ENCODE assay signal across 8 cellular contexts in the genomic region with DNA sequence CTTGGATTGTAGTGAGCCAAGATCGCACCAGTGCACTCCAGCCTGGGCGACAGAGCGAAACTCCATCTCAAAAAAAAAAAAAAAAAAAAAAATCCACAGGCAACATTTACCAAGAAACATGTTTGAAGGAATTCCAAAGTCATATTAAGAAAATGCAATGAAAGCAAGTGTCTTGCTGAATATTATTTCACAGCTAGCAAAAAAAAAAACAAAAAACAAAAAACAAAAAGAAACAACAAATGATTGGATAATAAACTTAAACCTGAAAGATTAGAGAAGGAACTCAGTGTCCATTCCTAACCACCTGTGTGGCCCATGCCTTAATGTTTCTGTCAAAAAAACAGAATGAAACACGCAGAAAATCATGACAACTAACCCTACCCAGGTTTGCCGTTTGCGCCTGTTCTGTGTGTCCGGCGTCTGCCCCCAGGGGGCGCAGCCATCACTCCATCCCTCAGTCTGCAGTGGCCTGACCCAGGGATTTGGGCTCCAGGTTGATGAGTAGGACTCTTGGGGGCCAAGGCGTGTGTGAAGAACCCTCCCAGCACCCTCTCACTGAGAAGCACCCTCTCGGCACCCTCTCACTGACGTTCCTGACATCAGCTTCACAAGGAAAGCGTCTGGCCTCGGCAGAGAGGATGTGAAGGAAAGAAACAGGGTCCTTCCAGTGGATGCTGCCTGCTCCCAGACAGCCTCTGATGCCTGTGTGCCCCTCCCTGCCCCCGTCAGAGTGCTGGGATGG. TPM values are rescaled to one million over a fixed set of nuclear protein-coding genes. Genes with fewer than 3 reads are reported as not detected.
DNase-seq lines count a peak whose midpoint lies in the region; ATAC-seq and TF ChIP-seq lines count a peak whose summit lies in the region.

No MANE protein-coding gene starts in this region.

- peak; percentile 77 for DNase-seq in GM06990 (ENCODE audit: extremely low read depth, insufficient read length)
- peak; percentile 72 for DNase-seq in T-helper 9 cell
- no peak for DNase-seq in astrocyte of the cerebellum (ENCODE audit: low read depth)
- DNase-seq in immature natural killer cell = peak; percentile 73 to 77 (median 75)
- DNase-seq in stimulated activated CD4-positive, alpha-beta T cell treated with anti-CD3 and anti-CD28 coated beads, Interleukin-4, amount 100 ng/mL, for 48 hours (ENCODE audit: low read depth in 2 of 2) = peak; percentile 66 to 78
- DNase-seq in amniotic stem cell (lab: John Stamatoyannopoulos, UW) = no peak

- H3K9me3 Mint-ChIP-seq in immature natural killer cell = no peaks in the 10 kb centered on the region

- peak overlapping the region; percentile 44 to 87 (median 76) for H3K27ac Mint-ChIP-seq in immature natural killer cell

- H3K4me1 Mint-ChIP-seq in immature natural killer cell = peaks cover 19 to 24% of the 10 kb centered on the region in 2 donors

- no peak for TF ChIP-seq EP300 in Ishikawa (IDR thresholded peaks at IDR 0.05; ENCODE audit: borderline replicate concordance)

- H3K27me3 ChIP-seq in GM06990 (replicated peaks; ENCODE audit: control insufficient read depth, insufficient read depth, low read length) = no peaks in the 10 kb centered on the region

- peak; percentile 72 for TF ChIP-seq RAD21 in Ishikawa (IDR thresholded peaks at IDR 0.05; ENCODE audit: low read depth)

- in situ Hi-C loops in astrocyte of the cerebellum (cut with HindIII; ENCODE audit: low sequenced_read_pairs) = no loop called here

- peaks cover 17% of the 10 kb centered on the region for H3K36me3 ChIP-seq in GM06990 (ENCODE audit: control insufficient read depth, insufficient read depth, low read length)

- H3K4me3 Mint-ChIP-seq in immature natural killer cell = no peak overlapping the region

- ATAC-seq in GM21576 (IDR thresholded peaks at IDR 0.05; ENCODE audit: unreplicated experiment) = no peak

- H3K4me3 ChIP-seq in GM06990 (replicated peaks; ENCODE audit: low read depth, low read length) = no peak overlapping the region
- H3K4me3 ChIP-seq in astrocyte of the cerebellum (ENCODE audit: low read depth, low read length) = no peak overlapping the region

- TF ChIP-seq CTCF in GM06990 (IDR thresholded peaks at IDR 0.05; ENCODE audit: insufficient read depth, low read length, poor library complexity, severe bottlenecking) = peak; percentile 97
- TF ChIP-seq CTCF in astrocyte of the cerebellum (IDR thresholded peaks at IDR 0.05; ENCODE audit: low read depth, low read length, missing control alignments) = peak; percentile 96

- peaks cover 10 to 18% (median 12%) of the 10 kb centered on the region in 3 donors for H3K27me3 Mint-ChIP-seq in immature natural killer cell (ENCODE audit: low read depth in 3 of 3)

- H3K36me3 Mint-ChIP-seq in immature natural killer cell = peaks cover 5 to 16% (median 10%) of the 10 kb centered on the region in 3 donors

TF ChIP-seq in Ishikawa, 13 proteins besides CTCF, POLR2A, EP300 and RAD21:
- no peak for TF ChIP-seq YY1 (IDR thresholded peaks at IDR 0.05; ENCODE audit: low read depth)
- TF ChIP-seq CREB1 (IDR thresholded peaks at IDR 0.05; ENCODE audit: low read depth) = no peak
- TF ChIP-seq TAF1 (IDR thresholded peaks at IDR 0.05; ENCODE audit: low read depth) = no peak
- no peak for TF ChIP-seq USF1 (IDR thresholded peaks at IDR 0.05)
- TF ChIP-seq, protein P1, sequence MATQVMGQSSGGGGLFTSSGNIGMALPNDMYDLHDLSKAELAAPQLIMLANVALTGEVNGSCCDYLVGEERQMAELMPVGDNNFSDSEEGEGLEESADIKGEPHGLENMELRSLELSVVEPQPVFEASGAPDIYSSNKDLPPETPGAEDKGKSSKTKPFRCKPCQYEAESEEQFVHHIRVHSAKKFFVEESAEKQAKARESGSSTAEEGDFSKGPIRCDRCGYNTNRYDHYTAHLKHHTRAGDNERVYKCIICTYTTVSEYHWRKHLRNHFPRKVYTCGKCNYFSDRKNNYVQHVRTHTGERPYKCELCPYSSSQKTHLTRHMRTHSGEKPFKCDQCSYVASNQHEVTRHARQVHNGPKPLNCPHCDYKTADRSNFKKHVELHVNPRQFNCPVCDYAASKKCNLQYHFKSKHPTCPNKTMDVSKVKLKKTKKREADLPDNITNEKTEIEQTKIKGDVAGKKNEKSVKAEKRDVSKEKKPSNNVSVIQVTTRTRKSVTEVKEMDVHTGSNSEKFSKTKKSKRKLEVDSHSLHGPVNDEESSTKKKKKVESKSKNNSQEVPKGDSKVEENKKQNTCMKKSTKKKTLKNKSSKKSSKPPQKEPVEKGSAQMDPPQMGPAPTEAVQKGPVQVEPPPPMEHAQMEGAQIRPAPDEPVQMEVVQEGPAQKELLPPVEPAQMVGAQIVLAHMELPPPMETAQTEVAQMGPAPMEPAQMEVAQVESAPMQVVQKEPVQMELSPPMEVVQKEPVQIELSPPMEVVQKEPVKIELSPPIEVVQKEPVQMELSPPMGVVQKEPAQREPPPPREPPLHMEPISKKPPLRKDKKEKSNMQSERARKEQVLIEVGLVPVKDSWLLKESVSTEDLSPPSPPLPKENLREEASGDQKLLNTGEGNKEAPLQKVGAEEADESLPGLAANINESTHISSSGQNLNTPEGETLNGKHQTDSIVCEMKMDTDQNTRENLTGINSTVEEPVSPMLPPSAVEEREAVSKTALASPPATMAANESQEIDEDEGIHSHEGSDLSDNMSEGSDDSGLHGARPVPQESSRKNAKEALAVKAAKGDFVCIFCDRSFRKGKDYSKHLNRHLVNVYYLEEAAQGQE (IDR thresholded peaks at IDR 0.05; ENCODE audit: low read depth) = no peak
- TF ChIP-seq ZBTB7A (IDR thresholded peaks at IDR 0.05; ENCODE audit: low read depth) = no peak
- TF ChIP-seq, protein P2, sequence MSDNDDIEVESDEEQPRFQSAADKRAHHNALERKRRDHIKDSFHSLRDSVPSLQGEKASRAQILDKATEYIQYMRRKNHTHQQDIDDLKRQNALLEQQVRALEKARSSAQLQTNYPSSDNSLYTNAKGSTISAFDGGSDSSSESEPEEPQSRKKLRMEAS (IDR thresholded peaks at IDR 0.05) = no peak
- TF ChIP-seq TEAD4 (IDR thresholded peaks at IDR 0.05) = no peak
- TF ChIP-seq CEBPB (IDR thresholded peaks at IDR 0.05) = no peak
- TF ChIP-seq EGR1 (IDR thresholded peaks at IDR 0.05) = no peak
- TF ChIP-seq NFIC (IDR thresholded peaks at IDR 0.05) = no peak
- no peak for TF ChIP-seq FOXM1 (IDR thresholded peaks at IDR 0.05; ENCODE audit: borderline replicate concordance, low read depth)
- TF ChIP-seq TCF12 (IDR thresholded peaks at IDR 0.05; ENCODE audit: low read depth) = no peak

RNA-seq across cellular contexts. Expression of gene PTTG1IP, which starts 19.2 kb away (rescaled TPM):
- polyA plus RNA-seq in immature natural killer cell = 100 to 1,000 TPM in 1 of 3 donors, 10 to 100 TPM in 2; 67.7 to 103 (median 92.9) TPM

RNA-seq across cellular contexts. Expression of gene ITGB2, which starts 28.0 kb away (rescaled TPM):
- 1,000 to 10,000 TPM; 1,416 to 2,161 (median 1,452) TPM for polyA plus RNA-seq in immature natural killer cell

RNA-seq across cellular contexts. Expression of gene SLX9, which starts 47.1 kb away (rescaled TPM):
- polyA plus RNA-seq in immature natural killer cell = 10 to 100 TPM in 2 of 3 donors, 1 to 10 TPM in 1; 7.1 to 12.4 (median 11.3) TPM

Comparison
In these comparisons a context has a peak if more than half of its experiments do, and no peak if none do; other contexts are left out.
1. DNase-seq: peak in GM06990 (single experiment), T-helper 9 cell (single experiment), immature natural killer cell (3 of 3) and stimulated activated CD4-positive, alpha-beta T cell treated with anti-CD3 and anti-CD28 coated beads, Interleukin-4, amount 100 ng/mL, for 48 hours (2 of 2); none in astrocyte of the cerebellum (single experiment) and amniotic stem cell (single experiment).